ENCODE assay signal across 11 cellular contexts in the genomic region with DNA sequence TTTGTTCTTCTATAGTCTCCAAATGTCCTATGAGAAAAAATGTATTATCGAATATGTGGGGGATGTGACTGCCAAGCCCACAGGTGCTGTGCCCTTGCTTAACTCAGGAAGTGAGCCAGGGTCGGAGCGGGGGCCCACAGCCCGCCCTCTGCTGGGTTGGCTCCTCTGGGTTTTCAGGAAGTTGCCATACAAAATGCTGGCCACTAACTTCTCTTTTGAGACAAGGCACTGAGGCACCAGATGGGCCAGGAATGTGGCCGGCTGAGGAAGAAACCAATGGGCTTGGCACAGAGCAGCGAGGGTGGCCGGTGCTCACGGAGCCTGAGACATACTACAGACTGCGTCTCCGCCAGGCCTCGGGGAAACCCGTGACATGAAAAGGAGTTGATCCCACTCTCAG. TPM values are rescaled to one million over a fixed set of nuclear protein-coding genes. Genes with fewer than 3 reads are reported as not detected.
DNase-seq lines count a peak whose midpoint lies in the region; ATAC-seq and TF ChIP-seq lines count a peak whose summit lies in the region.
"Had no signal": no experiment of that assay in that cellular context is flagged by ENCODE, and none has a peak within 500 bp of the region (broad histone marks: within the 10 kb centered on the region; RNA-seq: fewer than 3 reads in every experiment).

No MANE protein-coding gene starts in this region.

- no peaks in the 10 kb centered on the region for H3K9me3 ChIP-seq in CD8-positive, alpha-beta T cell (ENCODE audit: low read length)
- H3K9me3 ChIP-seq: ovary had no signal

- DNase-seq in CD8-positive, alpha-beta T cell: peak in 1 of 7 experiments; percentile 37
- DNase-seq in SKM-1 (lab: John Stamatoyannopoulos, UW; ENCODE audit: unreplicated experiment) (peak; percentile 80), cardiac septum (ENCODE audit: low spot score) (peak; percentile 85), posterior cingulate gyrus (peak in 8 of 10 donors; percentile 53 to 94 (median 72)), activated gamma-delta T cell treated with Interleukin-2 at 50 U/mL for 16 hours (no peak), LoVo (ENCODE audit: low spot score) (no peak)
- DNase-seq in activated CD4-positive, alpha-beta T cell treated with anti-CD3 and anti-CD28 coated beads for 1 hour: no peak
- DNase-seq: activated naive CD8-positive, alpha-beta T cell treated with anti-CD3 and anti-CD28 coated beads, Interleukin-2, amount 10 ng/mL, durations not matched to agents 7 days and 5 days; DMS79 treated with DMSO at 0.1 percent for 48 hours; ovary had no signal

- intact Hi-C loops in CD8-positive, alpha-beta T cell (cut with DNase I, micrococcal nuclease): loop anchor here (5.0 kb wide), 3 partner anchors 33 to 57 kb away; a partner anchor contains a TSS
- intact Hi-C loops in cardiac septum (cut with DNase I): loop anchor here (5.0 to 10.0 kb wide), 2 partner anchors 38 to 50 kb away; no protein-coding TSS in a partner anchor
- intact Hi-C loops in posterior cingulate gyrus (cut with DNase I): no loop called here

- no peaks in the 10 kb centered on the region for H3K9me3 Mint-ChIP-seq in CD8-positive, alpha-beta T cell
- H3K9me3 Mint-ChIP-seq: activated naive CD8-positive, alpha-beta T cell treated with anti-CD3 and anti-CD28 coated beads, Interleukin-2, amount 10 ng/mL, durations not matched to agents 7 days and 5 days had no signal

- peak overlapping the region; percentile 64 for H3K27ac Mint-ChIP-seq in CD8-positive, alpha-beta T cell
- H3K27ac Mint-ChIP-seq: activated naive CD8-positive, alpha-beta T cell treated with anti-CD3 and anti-CD28 coated beads, Interleukin-2, amount 10 ng/mL, durations not matched to agents 7 days and 5 days had no signal

- ATAC-seq in CD8-positive, alpha-beta T cell: no peak
- ATAC-seq in GM21423 (IDR thresholded peaks at IDR 0.05; ENCODE audit: unreplicated experiment): no peak

- peaks cover 86% of the 10 kb centered on the region for H3K4me1 Mint-ChIP-seq in CD8-positive, alpha-beta T cell (ENCODE audit: low read depth)

- peaks cover 41% of the 10 kb centered on the region for H3K36me3 Mint-ChIP-seq in CD8-positive, alpha-beta T cell

- TF ChIP-seq CTCF in CD8-positive, alpha-beta T cell (IDR thresholded peaks at IDR 0.05): no peak

- peaks cover 82% of the 10 kb centered on the region for H3K4me1 ChIP-seq in CD8-positive, alpha-beta T cell (ENCODE audit: insufficient read depth, low read length)

- POLR2A ChIA-PET in CD8-positive, alpha-beta T cell (lab: Charles Lee): interaction anchor here (1.0 to 4.3 kb wide), 5 partner anchors 12 to 56 kb away, joined by 3 to 25 read pairs (median 12); no protein-coding TSS in a partner anchor

- peak overlapping the region; percentile 42 for H3K4me3 Mint-ChIP-seq in CD8-positive, alpha-beta T cell
- H3K4me3 Mint-ChIP-seq: activated naive CD8-positive, alpha-beta T cell treated with anti-CD3 and anti-CD28 coated beads, Interleukin-2, amount 10 ng/mL, durations not matched to agents 7 days and 5 days had no signal

- H3K27me3 Mint-ChIP-seq in CD8-positive, alpha-beta T cell (ENCODE audit: low read depth): no peaks in the 10 kb centered on the region
- H3K27me3 Mint-ChIP-seq: activated naive CD8-positive, alpha-beta T cell treated with anti-CD3 and anti-CD28 coated beads, Interleukin-2, amount 10 ng/mL, durations not matched to agents 7 days and 5 days had no signal

- peaks cover 2% of the 10 kb centered on the region for H3K36me3 ChIP-seq in CD8-positive, alpha-beta T cell (ENCODE audit: insufficient read depth, low read length)
- H3K36me3 ChIP-seq: ovary had no signal

- no peak overlapping the region for H3K4me3 ChIP-seq in CD8-positive, alpha-beta T cell (ENCODE audit: low read depth, low read length)
- H3K4me3 ChIP-seq: ovary had no signal

- CTCF ChIA-PET in CD8-positive, alpha-beta T cell (lab: Charles Lee): interaction anchor here (0.9 to 4.5 kb wide), 6 partner anchors 12 to 56 kb away, joined by 3 to 24 read pairs (median 4); no protein-coding TSS in a partner anchor

- no peak overlapping the region for H3K27ac ChIP-seq in CD8-positive, alpha-beta T cell (ENCODE audit: low read depth, low read length)
- H3K27ac ChIP-seq: ovary had no signal

- H3K27me3 ChIP-seq in CD8-positive, alpha-beta T cell (ENCODE audit: insufficient read depth, low read length): no peaks in the 10 kb centered on the region
- H3K27me3 ChIP-seq: ovary had no signal

RNA-seq across cellular contexts. Expression of a gene that starts 58.9 kb away (rescaled TPM):
- 10 to 100 TPM; 51.9 to 57.1 TPM for total RNA-seq in CD8-positive, alpha-beta T cell
- total RNA-seq in cardiac septum: 18.5 TPM

Comparison
In these comparisons a context has a peak if more than half of its experiments do, and no peak if none do; other contexts are left out.
1. DNase-seq: peak in SKM-1 (single experiment), cardiac septum (single experiment) and posterior cingulate gyrus (8 of 10); none in activated gamma-delta T cell treated with Interleukin-2 at 50 U/mL for 16 hours (single experiment), activated CD4-positive, alpha-beta T cell treated with anti-CD3 and anti-CD28 coated beads for 1 hour (single experiment) and LoVo (single experiment).